In genomic region chr19:48469056-48469881, GRCh38 we compare ENCODE assay signal across 8 cellular contexts. TPM values are rescaled to one million over a fixed set of nuclear protein-coding genes. Genes with fewer than 3 reads are reported as not detected.
A peak's percentile ranks its signal among the peaks of the same experiment; 100 is the strongest.
DNase-seq lines count a peak whose midpoint lies in the region; ATAC-seq, FAIRE-seq and TF ChIP-seq lines count a peak whose summit lies in the region.

A gene with protein sequence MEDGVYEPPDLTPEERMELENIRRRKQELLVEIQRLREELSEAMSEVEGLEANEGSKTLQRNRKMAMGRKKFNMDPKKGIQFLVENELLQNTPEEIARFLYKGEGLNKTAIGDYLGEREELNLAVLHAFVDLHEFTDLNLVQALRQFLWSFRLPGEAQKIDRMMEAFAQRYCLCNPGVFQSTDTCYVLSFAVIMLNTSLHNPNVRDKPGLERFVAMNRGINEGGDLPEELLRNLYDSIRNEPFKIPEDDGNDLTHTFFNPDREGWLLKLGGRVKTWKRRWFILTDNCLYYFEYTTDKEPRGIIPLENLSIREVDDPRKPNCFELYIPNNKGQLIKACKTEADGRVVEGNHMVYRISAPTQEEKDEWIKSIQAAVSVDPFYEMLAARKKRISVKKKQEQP (plus strand): TSS chr19:48469369. CDS start chr19:48469508, 139 bp downstream.

- TF ChIP-seq POLR2A in esophagus muscularis mucosa (IDR thresholded peaks at IDR 0.05; ENCODE audit: low read depth) = peak; percentile 93

- DNase-seq in DMS79 (lab: John Stamatoyannopoulos, UW) (peak; percentile 99), RCC 7860 (ENCODE audit: low spot score) (peak; percentile 32), esophagus muscularis mucosa (ENCODE audit: extremely low spot score) (peak; percentile 100), myocyte (ENCODE audit: low read depth) (peak; percentile 87)
- DNase-seq in activated T-cell treated with anti-CD3 and anti-CD28 coated beads, Interleukin-2, amount 50 U/mL, for 72 hours = peak; percentile 99
- DNase-seq in stimulated activated effector memory CD8-positive, alpha-beta T cell treated with anti-CD3 and anti-CD28 coated beads, Interleukin-12 subunit alpha, Interleukin-12 subunit beta, amount 100 ng/mL, for 72 hours (ENCODE audit: low spot score in 2 of 2) = peak; percentile 94 to 99

- no peak for TF ChIP-seq EP300 in esophagus muscularis mucosa (IDR thresholded peaks at IDR 0.05)

- peak; percentile 87 for ATAC-seq in GM21825 (IDR thresholded peaks at IDR 0.05; ENCODE audit: unreplicated experiment)
- peak; percentile 91 to 92 for ATAC-seq in activated T-cell treated with anti-CD3 and anti-CD28 coated beads, Interleukin-2, amount 50 U/mL, for 72 hours (replicated peaks in 1 of 2)
- peak; percentile 93 for ATAC-seq in stimulated activated effector memory CD8-positive, alpha-beta T cell treated with anti-CD3 and anti-CD28 coated beads, Interleukin-12 subunit alpha, Interleukin-12 subunit beta, amount 100 ng/mL, for 72 hours

- peaks cover 44% of the 10 kb centered on the region for H3K36me3 ChIP-seq in KOPT-K1 (ENCODE audit: insufficient read depth, low read length)
- H3K36me3 ChIP-seq in esophagus muscularis mucosa = peaks cover 33 to 42% (median 41%) of the 10 kb centered on the region in 4 donors

- peaks cover 15 to 45% (median 23%) of the 10 kb centered on the region in 4 donors for H3K4me1 ChIP-seq in esophagus muscularis mucosa

- H3K9me3 Mint-ChIP-seq in activated T-cell treated with anti-CD3 and anti-CD28 coated beads, Interleukin-2, amount 50 U/mL, for 72 hours = no peaks in the 10 kb centered on the region
- H3K9me3 Mint-ChIP-seq in stimulated activated effector memory CD8-positive, alpha-beta T cell treated with anti-CD3 and anti-CD28 coated beads, Interleukin-12 subunit alpha, Interleukin-12 subunit beta, amount 100 ng/mL, for 72 hours = no peaks in the 10 kb centered on the region

- peak within 1 kb of the TSS; percentile 81 to 89 for H3K4me3 Mint-ChIP-seq in activated T-cell treated with anti-CD3 and anti-CD28 coated beads, Interleukin-2, amount 50 U/mL, for 72 hours
- peak within 1 kb of the TSS; percentile 85 for H3K4me3 Mint-ChIP-seq in stimulated activated effector memory CD8-positive, alpha-beta T cell treated with anti-CD3 and anti-CD28 coated beads, Interleukin-12 subunit alpha, Interleukin-12 subunit beta, amount 100 ng/mL, for 72 hours

- peak within 1 kb of the TSS; percentile 87 to 99 (median 94) for H3K4me3 ChIP-seq in esophagus muscularis mucosa

- no peaks in the 10 kb centered on the region for H3K27me3 ChIP-seq in esophagus muscularis mucosa

- 2% methylated on average over 26 of the region's 87 CpGs for WGBS in esophagus muscularis mucosa

- no peaks in the 10 kb centered on the region for H3K9me3 ChIP-seq in KOPT-K1 (ENCODE audit: insufficient read depth, low read length, poor library complexity, severe bottlenecking)
- no peaks in the 10 kb centered on the region for H3K9me3 ChIP-seq in esophagus muscularis mucosa

- peaks cover 23% of the 10 kb centered on the region for H3K4me1 Mint-ChIP-seq in activated T-cell treated with anti-CD3 and anti-CD28 coated beads, Interleukin-2, amount 50 U/mL, for 72 hours (ENCODE audit: low read depth)
- peaks cover 35% of the 10 kb centered on the region for H3K4me1 Mint-ChIP-seq in stimulated activated effector memory CD8-positive, alpha-beta T cell treated with anti-CD3 and anti-CD28 coated beads, Interleukin-12 subunit alpha, Interleukin-12 subunit beta, amount 100 ng/mL, for 72 hours

- FAIRE-seq in RCC 7860 (lab: Jason Lieb, UNC) = no peak

- H3K27ac ChIP-seq in KOPT-K1 (ENCODE audit: low read depth, low read length, poor library complexity, severe bottlenecking) (peak within 1 kb of the TSS; percentile 93), esophagus muscularis mucosa (replicated peaks in 1 of 4) (peak within 1 kb of the TSS; percentile 98 to 99 (median 98))

- intact Hi-C loops in esophagus muscularis mucosa (cut with DNase I) = no loop called here

- TF ChIP-seq CTCF in esophagus muscularis mucosa (IDR thresholded peaks at IDR 0.05) = peak in 1 of 3 experiments; percentile 20

- H3K27ac Mint-ChIP-seq in activated T-cell treated with anti-CD3 and anti-CD28 coated beads, Interleukin-2, amount 50 U/mL, for 72 hours = peak within 1 kb of the TSS; percentile 27
- H3K27ac Mint-ChIP-seq in stimulated activated effector memory CD8-positive, alpha-beta T cell treated with anti-CD3 and anti-CD28 coated beads, Interleukin-12 subunit alpha, Interleukin-12 subunit beta, amount 100 ng/mL, for 72 hours = peak within 1 kb of the TSS; percentile 86

- H3K27me3 Mint-ChIP-seq in activated T-cell treated with anti-CD3 and anti-CD28 coated beads, Interleukin-2, amount 50 U/mL, for 72 hours (ENCODE audit: low read depth) = no peaks in the 10 kb centered on the region

- peaks cover 0 to 5% of the 10 kb centered on the region in 2 donors for H3K36me3 Mint-ChIP-seq in activated T-cell treated with anti-CD3 and anti-CD28 coated beads, Interleukin-2, amount 50 U/mL, for 72 hours (ENCODE audit: insufficient read depth in 2 of 2)
- peaks cover 51% of the 10 kb centered on the region for H3K36me3 Mint-ChIP-seq in stimulated activated effector memory CD8-positive, alpha-beta T cell treated with anti-CD3 and anti-CD28 coated beads, Interleukin-12 subunit alpha, Interleukin-12 subunit beta, amount 100 ng/mL, for 72 hours

RNA-seq across cellular contexts. Expression of the gene that starts here (rescaled TPM):
- 10 to 100 TPM; 59.4 to 68.3 TPM for total RNA-seq in activated T-cell treated with anti-CD3 and anti-CD28 coated beads, Interleukin-2, amount 50 U/mL, for 72 hours
- 10 to 100 TPM; 40.1 to 50.7 (median 48.4) TPM for total RNA-seq in esophagus muscularis mucosa
- 50.8 and 60.6 TPM in 2 replicates for total RNA-seq in myocyte
- polyA plus RNA-seq in myocyte (2012) = 62.5 TPM

Comparison
In these comparisons a context has a peak if more than half of its experiments do, and no peak if none do; other contexts are left out.
1. Peak in every context shown above with its lines: DNase-seq, ATAC-seq, H3K4me3 ChIP-seq and H3K27ac ChIP-seq.
2. DNase-seq: peak in every context shown above with its lines; median percentile 100 in esophagus muscularis mucosa; 99 in DMS79; 99 in activated T-cell treated with anti-CD3 and anti-CD28 coated beads, Interleukin-2, amount 50 U/mL, for 72 hours; 96 in stimulated activated effector memory CD8-positive, alpha-beta T cell treated with anti-CD3 and anti-CD28 coated beads, Interleukin-12 subunit alpha, Interleukin-12 subunit beta, amount 100 ng/mL, for 72 hours; 87 in myocyte; 32 in RCC 7860.